8 cellular contexts compared by ENCODE assay signal in genomic region chr17:55264273-55264639, GRCh38. TPM values are rescaled to one million over a fixed set of nuclear protein-coding genes. Genes with fewer than 3 reads are reported as not detected.
A peak's percentile ranks its signal among the peaks of the same experiment; 100 is the strongest.
DNase-seq lines count a peak whose midpoint lies in the region; ATAC-seq and TF ChIP-seq lines count a peak whose summit lies in the region.

No MANE protein-coding gene starts in this region.

- TF ChIP-seq CTCF in colonic mucosa (IDR thresholded peaks at IDR 0.05) = no peak
- TF ChIP-seq CTCF in nephron progenitor cell (IDR thresholded peaks at IDR 0.05) = no peak
- no peak for TF ChIP-seq CTCF in GM13976 (IDR thresholded peaks at IDR 0.05; ENCODE audit: borderline replicate concordance, control extremely low read depth, extremely low read depth, insufficient read depth, missing control alignments)

- H3K9me3 Mint-ChIP-seq in nephron progenitor cell = peaks cover 17% of the 10 kb centered on the region

- ATAC-seq in HG03460 (IDR thresholded peaks at IDR 0.05; ENCODE audit: unreplicated experiment) = no peak

- no peaks in the 10 kb centered on the region for H3K4me1 ChIP-seq in colonic mucosa

- no peaks in the 10 kb centered on the region for H3K9me3 ChIP-seq in colonic mucosa

- peak overlapping the region; percentile 6 to 32 for H3K9ac ChIP-seq in colonic mucosa (ENCODE audit: low read depth in 2 of 2, low read length in 2 of 2)

- peaks cover 25% of the 10 kb centered on the region for H3K27me3 ChIP-seq in colonic mucosa

- peak overlapping the region; percentile 13 for H3K4me3 ChIP-seq in colonic mucosa

- in situ Hi-C loops in GM13976 (cut with MboI; ENCODE audit: low sequenced_read_pairs, unreplicated experiment) = no loop called here

- peak; percentile 37 for DNase-seq in DMS79 treated with DMSO at 0.1 percent for 48 hours (lab: John Stamatoyannopoulos, UW)
- peak; percentile 10 for DNase-seq in M059J (ENCODE audit: low read depth)
- DNase-seq in colonic mucosa = no peak
- DNase-seq in nephron progenitor cell = peak; percentile 15
- no peak for DNase-seq in AG08396 (ENCODE audit: low spot score)
- DNase-seq in GM13976 (ENCODE audit: low spot score) = no peak
- no peak for DNase-seq in glomerular visceral epithelial cell (ENCODE audit: extremely low spot score)

- peaks cover 92% of the 10 kb centered on the region for H3K27me3 Mint-ChIP-seq in nephron progenitor cell (ENCODE audit: low read depth, poor library complexity)

- H3K27ac Mint-ChIP-seq in nephron progenitor cell = no peak overlapping the region

- no peaks in the 10 kb centered on the region for H3K36me3 ChIP-seq in colonic mucosa

- intact Hi-C loops in colonic mucosa (cut with DNase I) = no loop called here

- peaks cover 13% of the 10 kb centered on the region for H3K4me1 Mint-ChIP-seq in nephron progenitor cell

- no peaks in the 10 kb centered on the region for H3K36me3 Mint-ChIP-seq in nephron progenitor cell (ENCODE audit: low read depth)

- peak overlapping the region; percentile 73 for H3K4me3 Mint-ChIP-seq in nephron progenitor cell

- no peak overlapping the region for H3K27ac ChIP-seq in colonic mucosa

RNA-seq across cellular contexts. Expression of gene HLF, which starts 0.5 kb away (rescaled TPM):
- total RNA-seq in M059J (2014; rRNA removed; shearing (Covaris generic)) = 4.4 and 5.3 TPM in 2 replicates
- total RNA-seq in colonic mucosa = 1 to 10 TPM in 1 of 2 donors, under 1 TPM in 1; 0.69 to 3.0 TPM

Comparison
In these comparisons a context has a peak if more than half of its experiments do, and no peak if none do; other contexts are left out.
1. DNase-seq: peak in DMS79 treated with DMSO at 0.1 percent for 48 hours (single experiment), M059J (single experiment) and nephron progenitor cell (single experiment); none in colonic mucosa (single experiment), AG08396 (single experiment), GM13976 (single experiment) and glomerular visceral epithelial cell (single experiment).